ENCODE assay signal across 16 cellular contexts in the genomic region with DNA sequence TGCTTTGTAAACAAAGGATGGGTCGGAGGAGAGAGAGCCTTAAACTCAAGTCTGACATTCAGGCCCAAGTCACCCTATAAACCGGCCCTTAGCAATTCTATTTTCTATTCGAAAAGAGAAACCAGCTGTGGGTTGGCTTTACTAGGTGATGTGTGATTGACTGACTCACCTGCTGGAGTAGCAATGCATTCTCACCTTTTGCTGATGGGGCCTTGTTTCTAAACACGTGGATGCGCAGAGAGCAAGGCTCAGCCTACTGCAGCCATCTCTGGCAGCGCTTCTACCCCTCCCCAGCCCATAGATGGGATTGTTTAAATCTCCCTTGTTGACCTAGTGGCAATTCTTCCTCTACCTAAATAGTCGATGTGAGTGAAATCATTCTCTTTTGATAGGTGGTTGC.
DNase-seq lines count a peak whose midpoint lies in the region; ATAC-seq, FAIRE-seq and TF ChIP-seq lines count a peak whose summit lies in the region.
"Had no signal": no experiment of that assay in that cellular context is flagged by ENCODE, and none has a peak within 500 bp of the region (broad histone marks: within the 10 kb centered on the region; RNA-seq: fewer than 3 reads in every experiment).

No MANE protein-coding gene starts in this region.

- H3K4me1 Mint-ChIP-seq in glutamatergic neuron (ENCODE audit: low read depth, unreplicated experiment): peaks cover 28% of the 10 kb centered on the region

- no peak overlapping the region for H3K4me2 ChIP-seq in K562 (ENCODE audit: insufficient read depth, low read length)

- H3K4me3 Mint-ChIP-seq in glutamatergic neuron (ENCODE audit: unreplicated experiment): no peak overlapping the region
- H3K4me3 Mint-ChIP-seq: activated naive CD8-positive, alpha-beta T cell treated with anti-CD3 and anti-CD28 coated beads for 36 hours; stimulated activated naive CD8-positive, alpha-beta T cell treated with anti-CD3 and anti-CD28 coated beads, Interleukin-15, Interleukin-2, amounts not matched to agents 100 ng/mL and 50 ng/mL, for 24 hours; T-helper 1 cell treated with Interleukin-12 subunit alpha and Interleukin-12 subunit beta and Interleukin-4 antibody, amounts not matched to agents 30 μg/mL and 1 μg/mL, for 36 hours had no signal

- H3K4me1 ChIP-seq in K562 (replicated peaks in 1 of 2; ENCODE audit: control insufficient read depth in 2 of 2, insufficient read depth in 2 of 2, low read length in 2 of 2): peaks cover 10 to 26% of the 10 kb centered on the region in 2 experiments
- peaks cover 40% of the 10 kb centered on the region for H3K4me1 ChIP-seq in lower lobe of right lung
- peaks cover 33 to 50% (median 41%) of the 10 kb centered on the region in 4 donors for H3K4me1 ChIP-seq in upper lobe of left lung

- TF ChIP-seq CTCF in K562 (IDR thresholded peaks at IDR 0.05 in 2 of 3, conservative IDR thresholded peaks at IDR 0.05 in 1 of 3; ENCODE audit: insufficient read depth in 2 of 3, low read depth in 1 of 3, low read length in 3 of 3): no peak
- no peak for TF ChIP-seq CTCF in lower lobe of right lung (IDR thresholded peaks at IDR 0.05)
- TF ChIP-seq CTCF in upper lobe of left lung (IDR thresholded peaks at IDR 0.05): no peak
- TF ChIP-seq CTCF in glutamatergic neuron (IDR thresholded peaks at IDR 0.05; ENCODE audit: partially characterized antibody, unreplicated experiment): no peak

- in situ Hi-C loops in K562 (cut with MboI): no loop called here

- no peaks in the 10 kb centered on the region for H4K20me1 ChIP-seq in K562 (replicated peaks; ENCODE audit: control insufficient read depth, insufficient read depth, low read length)

- no peaks in the 10 kb centered on the region for H3K9me3 ChIP-seq in K562 (replicated peaks; ENCODE audit: control insufficient read depth, insufficient read depth, low read depth, low read length)
- no peaks in the 10 kb centered on the region for H3K9me3 ChIP-seq in lower lobe of right lung
- no peaks in the 10 kb centered on the region for H3K9me3 ChIP-seq in upper lobe of left lung
- H3K9me3 ChIP-seq: psoas muscle had no signal

- POLR2A ChIA-PET in K562 (lab: Yijun Ruan, JAX): interaction anchor here (1.0 kb wide), 1 partner anchor 143 kb away, joined by 3 read pairs; no protein-coding TSS in a partner anchor

- TF ChIP-seq EP300 in K562 (IDR thresholded peaks at IDR 0.05; ENCODE audit: low read length) (no peak), upper lobe of left lung (IDR thresholded peaks at IDR 0.05) (no peak)

- DNase-seq in NCI-H1417 treated with DMSO at 0.1 percent for 48 hours (lab: John Stamatoyannopoulos, UW): peak; percentile 65
- no peak for DNase-seq in K562 (ENCODE audit: extremely low read depth in 1 of 4, low spot score in 3 of 4)
- DNase-seq in lower lobe of right lung: no peak
- DNase-seq in upper lobe of left lung: no peak
- DNase-seq in DMS79 treated with DMSO at 0.1 percent for 48 hours (lab: John Stamatoyannopoulos, UW): no peak
- DNase-seq in stimulated activated CD4-positive, alpha-beta T cell treated with anti-CD3 and anti-CD28 coated beads, Interleukin-1b, Interleukin-23, amount 100 ng/mL, for 48 hours: no peak
- no peak for DNase-seq in glutamatergic neuron
- DNase-seq: activated naive CD8-positive, alpha-beta T cell treated with anti-CD3 and anti-CD28 coated beads for 36 hours; left ventricle myocardium superior; NCI-H1694; psoas muscle; stimulated activated CD4-positive, alpha-beta T cell treated with anti-CD3 and anti-CD28 coated beads, Interleukin-4, amount 100 ng/mL, for 24 hours had no signal

- TF ChIP-seq POLR2A in K562 (conservative IDR thresholded peaks at IDR 0.05) (no peak), upper lobe of left lung (IDR thresholded peaks at IDR 0.05) (no peak)

- no peak for TF ChIP-seq RAD21 in K562 (CRISPR knock-in tag; conservative IDR thresholded peaks at IDR 0.05 in 1 of 2, IDR thresholded peaks at IDR 0.05 in 1 of 2)

- H3K27ac Mint-ChIP-seq in glutamatergic neuron (ENCODE audit: unreplicated experiment): no peak overlapping the region
- H3K27ac Mint-ChIP-seq: activated naive CD8-positive, alpha-beta T cell treated with anti-CD3 and anti-CD28 coated beads for 36 hours; stimulated activated naive CD8-positive, alpha-beta T cell treated with anti-CD3 and anti-CD28 coated beads, Interleukin-15, Interleukin-2, amounts not matched to agents 100 ng/mL and 50 ng/mL, for 24 hours; T-helper 1 cell treated with Interleukin-12 subunit alpha and Interleukin-12 subunit beta and Interleukin-4 antibody, amounts not matched to agents 30 μg/mL and 1 μg/mL, for 36 hours had no signal

- H3K36me3 Mint-ChIP-seq in glutamatergic neuron (ENCODE audit: unreplicated experiment): no peaks in the 10 kb centered on the region
- H3K36me3 Mint-ChIP-seq: activated naive CD8-positive, alpha-beta T cell treated with anti-CD3 and anti-CD28 coated beads for 36 hours had no signal

- CTCF ChIA-PET in K562 (lab: Yijun Ruan, JAX; ENCODE audit: low intra/inter-chr PET ratio): no interaction called here

- H3K9ac ChIP-seq in K562 (ENCODE audit: insufficient read depth in 1 of 2, low read depth in 2 of 2, low read length in 2 of 2): no peak overlapping the region

- H3K36me3 ChIP-seq in K562 (ENCODE audit: control insufficient read depth, insufficient read depth, low read length) (no peaks in the 10 kb centered on the region), lower lobe of right lung (peaks cover 3% of the 10 kb centered on the region), upper lobe of left lung (peaks cover 0 to 15% (median 0%) of the 10 kb centered on the region in 4 donors)

- ATAC-seq in K562: no peak
- no peak for ATAC-seq in lower lobe of right lung
- no peak for ATAC-seq in upper lobe of left lung (ENCODE audit: low FRiP score in 2 of 2)
- ATAC-seq: HepG2, psoas muscle had no signal

- peaks cover 18% of the 10 kb centered on the region for H3K27me3 Mint-ChIP-seq in glutamatergic neuron (ENCODE audit: unreplicated experiment)

- peaks cover 3% of the 10 kb centered on the region for H3K9me3 Mint-ChIP-seq in glutamatergic neuron (ENCODE audit: unreplicated experiment)
- H3K9me3 Mint-ChIP-seq: activated naive CD8-positive, alpha-beta T cell treated with anti-CD3 and anti-CD28 coated beads for 36 hours; stimulated activated naive CD8-positive, alpha-beta T cell treated with anti-CD3 and anti-CD28 coated beads, Interleukin-15, Interleukin-2, amounts not matched to agents 100 ng/mL and 50 ng/mL, for 24 hours; T-helper 1 cell treated with Interleukin-12 subunit alpha and Interleukin-12 subunit beta and Interleukin-4 antibody, amounts not matched to agents 30 μg/mL and 1 μg/mL, for 36 hours had no signal

- H3K27me3 ChIP-seq in K562 (ENCODE audit: control insufficient read depth in 2 of 2, insufficient read depth in 2 of 2, low read length in 2 of 2) (peaks cover 21% of the 10 kb centered on the region in 2 experiments; a peak in 4 of 5 replicates), lower lobe of right lung (ENCODE audit: low read depth) (peaks cover 38% of the 10 kb centered on the region), upper lobe of left lung (peaks cover 0 to 35% (median 13%) of the 10 kb centered on the region in 4 donors)

- no peak overlapping the region for H3K4me3 ChIP-seq in K562
- H3K4me3 ChIP-seq in lower lobe of right lung: no peak overlapping the region
- H3K4me3 ChIP-seq in upper lobe of left lung: peak overlapping the region in 1 of 4 donors; percentile 60
- H3K4me3 ChIP-seq: psoas muscle had no signal

- WGBS in K562 (ENCODE audit: insufficient coverage, low coverage, missing lambda C conversion rate): 53% methylated on average over 7 of the region's 7 CpGs
- WGBS in upper lobe of left lung, 2 donors: 49 to 56% methylated on average over 7 of the region's 7 CpGs

- BruUV-seq in K562 (replicated peaks; lab: Mats Ljungman, UMichigan): no TSS peak

- FAIRE-seq in K562 (lab: Jason Lieb, UNC): peak; percentile 51
- FAIRE-seq: GM19239, HepG2 had no signal

- no peaks in the 10 kb centered on the region for H3K9me1 ChIP-seq in K562 (ENCODE audit: control insufficient read depth, insufficient read depth, low read length)

- intact Hi-C loops in K562 (cut with micrococcal nuclease) (loop anchor here (10.0 kb wide), 3 partner anchors 659 to 1081 kb away; no protein-coding TSS in a partner anchor), lower lobe of right lung (cut with DNase I) (loop anchor here (10.0 kb wide), 1 partner anchor 129 kb away; no protein-coding TSS in a partner anchor)

- H3K79me2 ChIP-seq in K562 (ENCODE audit: control insufficient read depth, insufficient read depth, low read length): no peaks in the 10 kb centered on the region

- H3K27ac ChIP-seq in K562 (ENCODE audit: extremely low read depth, low read depth, low read length): no peak overlapping the region
- H3K27ac ChIP-seq in lower lobe of right lung: peak overlapping the region; percentile 42
- H3K27ac ChIP-seq in upper lobe of left lung: peak overlapping the region; percentile 49 to 93 (median 84)
- H3K27ac ChIP-seq: psoas muscle had no signal

- no peak overlapping the region for H2AFZ ChIP-seq in K562 (ENCODE audit: low read depth, low read length)

TF ChIP-seq in K562, 482 proteins besides CTCF, POLR2A, EP300 and RAD21 (continues in another document):
- no peak for TF ChIP-seq JUNB (CRISPR knock-in tag; conservative IDR thresholded peaks at IDR 0.05)
- TF ChIP-seq, protein P1, sequence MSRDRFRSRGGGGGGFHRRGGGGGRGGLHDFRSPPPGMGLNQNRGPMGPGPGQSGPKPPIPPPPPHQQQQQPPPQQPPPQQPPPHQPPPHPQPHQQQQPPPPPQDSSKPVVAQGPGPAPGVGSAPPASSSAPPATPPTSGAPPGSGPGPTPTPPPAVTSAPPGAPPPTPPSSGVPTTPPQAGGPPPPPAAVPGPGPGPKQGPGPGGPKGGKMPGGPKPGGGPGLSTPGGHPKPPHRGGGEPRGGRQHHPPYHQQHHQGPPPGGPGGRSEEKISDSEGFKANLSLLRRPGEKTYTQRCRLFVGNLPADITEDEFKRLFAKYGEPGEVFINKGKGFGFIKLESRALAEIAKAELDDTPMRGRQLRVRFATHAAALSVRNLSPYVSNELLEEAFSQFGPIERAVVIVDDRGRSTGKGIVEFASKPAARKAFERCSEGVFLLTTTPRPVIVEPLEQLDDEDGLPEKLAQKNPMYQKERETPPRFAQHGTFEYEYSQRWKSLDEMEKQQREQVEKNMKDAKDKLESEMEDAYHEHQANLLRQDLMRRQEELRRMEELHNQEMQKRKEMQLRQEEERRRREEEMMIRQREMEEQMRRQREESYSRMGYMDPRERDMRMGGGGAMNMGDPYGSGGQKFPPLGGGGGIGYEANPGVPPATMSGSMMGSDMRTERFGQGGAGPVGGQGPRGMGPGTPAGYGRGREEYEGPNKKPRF (IDR thresholded peaks at IDR 0.05; ENCODE audit: low read depth, low read length): no peak
